ENCODE assay signal across 23 cellular contexts in the genomic region with DNA sequence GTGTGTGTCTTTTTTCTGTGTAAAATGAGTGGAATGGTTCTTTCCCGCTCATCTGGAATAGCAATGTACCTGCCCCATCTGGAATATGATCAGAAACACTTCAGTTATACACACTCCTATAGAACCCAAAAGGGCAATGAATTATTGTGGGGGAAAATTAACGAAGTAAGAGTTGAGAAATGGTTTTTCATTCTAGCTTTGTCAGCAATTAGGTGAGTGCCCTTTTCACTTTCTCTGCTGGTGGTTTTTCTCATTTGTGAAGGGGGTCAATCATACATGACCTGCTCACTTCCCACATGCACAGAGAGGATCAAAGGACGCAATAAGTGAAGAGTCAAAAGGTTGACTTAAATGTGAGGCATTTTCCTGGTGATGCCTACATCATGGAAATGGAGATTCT.
"Had no signal": no experiment of that assay in that cellular context is flagged by ENCODE, and none has a peak within 500 bp of the region (broad histone marks: within the 10 kb centered on the region; RNA-seq: fewer than 3 reads in every experiment).

No MANE protein-coding gene starts in this region.

- DNase-seq: Kasumi-1, MM.1S, NCI-H1092 treated with DMSO at 0.1 percent for 48 hours, NCI-H1436, NCI-H187, NCI-H2029, NCI-H2081 treated with DMSO at 0.1 percent for 48 hours, NCI-H2171, NCI-H226, NCI-H446, NCI-H510A, NCI-H524 treated with DMSO at 0.1 percent for 48 hours, NCI-H69, NCI-H774, PC-3, SHP77, SJCRH30 had no signal

- H3K27ac ChIP-seq: KMS-11, RWPE1, SJCRH30 had no signal

- H3K9ac ChIP-seq: KMS-11 had no signal

- H3K27me3 ChIP-seq: SJCRH30 had no signal

- ATAC-seq: K562, Panc1, PC-3, SK-N-SH treated with all-trans-retinoic acid at 6 μM for 48 hours had no signal

- H3K27ac Mint-ChIP-seq: IgD-negative memory B cell had no signal

- H3K9me3 ChIP-seq: SJCRH30 had no signal

- H3K36me3 ChIP-seq: SJCRH30 had no signal

- H3K4me2 ChIP-seq: KMS-11 had no signal

- H3K4me3 Mint-ChIP-seq: IgD-negative memory B cell had no signal

- H3K4me3 ChIP-seq: K562, SJCRH30 had no signal

- H3K36me3 Mint-ChIP-seq: IgD-negative memory B cell had no signal
